1 cellular context compared by ENCODE assay signal in genomic region chr4:138217567-138217966, GRCh38.
TF ChIP-seq lines count a peak whose summit lies in the region.

No MANE protein-coding gene starts in this region.

TF ChIP-seq in HepG2, 621 proteins besides CTCF, POLR2A, EP300 and RAD21 (continued from another document):
- TF ChIP-seq BATF2 (CRISPR knock-in tag; IDR thresholded peaks at IDR 0.05) (no peak), SIX4 (CRISPR knock-in tag; IDR thresholded peaks at IDR 0.05) (no peak), HIC2 (CRISPR knock-in tag; IDR thresholded peaks at IDR 0.05; ENCODE audit: low read depth) (no peak), RBM22 (optimal IDR thresholded peaks at IDR 0.05; ENCODE audit: low read length) (peak; percentile 68), MIER3 (CRISPR knock-in tag; IDR thresholded peaks at IDR 0.05; ENCODE audit: borderline replicate concordance) (no peak)
